In the genomic region with DNA sequence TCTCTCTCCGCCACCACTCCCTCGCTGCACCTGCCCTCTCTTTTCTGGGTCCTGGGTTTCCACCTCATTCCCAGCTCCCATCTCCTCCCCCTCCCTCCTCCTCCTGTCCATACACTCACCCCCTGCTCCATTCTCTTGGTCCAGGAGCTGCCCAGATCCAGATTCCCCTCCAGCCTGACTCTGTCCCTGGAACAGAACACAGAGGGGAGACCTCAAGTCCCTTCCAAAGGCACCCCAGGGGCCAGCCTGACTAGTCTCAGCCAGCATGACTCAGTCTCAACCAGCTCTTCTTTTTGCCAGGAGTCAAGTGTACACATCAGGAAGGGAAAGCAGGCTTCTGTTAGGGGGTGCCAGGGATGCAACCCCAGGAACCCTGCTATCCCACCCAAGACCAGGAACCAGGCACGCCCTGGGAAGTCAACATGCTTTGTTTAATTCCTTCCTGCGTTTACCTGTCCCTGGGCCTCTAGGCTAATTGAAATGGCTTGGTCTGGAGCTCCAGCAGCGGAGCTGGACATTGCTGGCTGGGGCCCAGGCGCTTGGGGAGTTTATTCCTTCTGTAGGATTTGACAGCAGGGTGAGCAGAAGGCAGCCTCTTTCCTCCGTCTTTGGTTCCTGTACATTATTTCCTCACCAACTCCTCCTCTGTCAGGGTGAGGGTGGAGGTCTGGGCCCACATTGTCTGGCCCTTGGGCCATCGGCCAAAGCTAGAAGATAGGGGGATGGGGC, we compare ENCODE assay signal across 1 cellular context.
TF ChIP-seq lines count a peak whose summit lies in the region.

No MANE protein-coding gene starts in this region.

TF ChIP-seq in K562, 482 proteins besides CTCF, POLR2A, EP300 and RAD21:
- TF ChIP-seq YBX1 (IDR thresholded peaks at IDR 0.05) (no peak), TCF7L2 (IDR thresholded peaks at IDR 0.05; ENCODE audit: low read depth, low read length) (no peak), SLC30A9 (CRISPR knock-in tag; IDR thresholded peaks at IDR 0.05) (no peak), HMBOX1 (IDR thresholded peaks at IDR 0.05) (peak; percentile 66), GATAD2A (IDR thresholded peaks at IDR 0.05) (no peak), TRIM24 (IDR thresholded peaks at IDR 0.05) (no peak), POLR2B (IDR thresholded peaks at IDR 0.05; ENCODE audit: low read depth, partially characterized antibody) (no peak), NKRF (IDR thresholded peaks at IDR 0.05; ENCODE audit: borderline replicate concordance) (no peak), ZNF12 (CRISPR knock-in tag; IDR thresholded peaks at IDR 0.05) (0 out of 2 replicates have a peak, but pooled peaks have one; percentile 24), HBP1 (CRISPR knock-in tag; IDR thresholded peaks at IDR 0.05) (no peak), USF1 (CRISPR knock-in tag; IDR thresholded peaks at IDR 0.05) (peak; percentile 9; the same call in 1 of the 2 replicates), HDGF (IDR thresholded peaks at IDR 0.05) (peak; percentile 61; the same call in 1 of the 2 replicates), ZNF274 (IDR thresholded peaks at IDR 0.05; ENCODE audit: borderline replicate concordance, low read depth, low read length) (no peak)
- TF ChIP-seq, protein P1, sequence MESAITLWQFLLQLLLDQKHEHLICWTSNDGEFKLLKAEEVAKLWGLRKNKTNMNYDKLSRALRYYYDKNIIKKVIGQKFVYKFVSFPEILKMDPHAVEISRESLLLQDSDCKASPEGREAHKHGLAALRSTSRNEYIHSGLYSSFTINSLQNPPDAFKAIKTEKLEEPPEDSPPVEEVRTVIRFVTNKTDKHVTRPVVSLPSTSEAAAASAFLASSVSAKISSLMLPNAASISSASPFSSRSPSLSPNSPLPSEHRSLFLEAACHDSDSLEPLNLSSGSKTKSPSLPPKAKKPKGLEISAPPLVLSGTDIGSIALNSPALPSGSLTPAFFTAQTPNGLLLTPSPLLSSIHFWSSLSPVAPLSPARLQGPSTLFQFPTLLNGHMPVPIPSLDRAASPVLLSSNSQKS (CRISPR knock-in tag; IDR thresholded peaks at IDR 0.05): no peak
